8 cellular contexts compared by ENCODE assay signal in the genomic region with DNA sequence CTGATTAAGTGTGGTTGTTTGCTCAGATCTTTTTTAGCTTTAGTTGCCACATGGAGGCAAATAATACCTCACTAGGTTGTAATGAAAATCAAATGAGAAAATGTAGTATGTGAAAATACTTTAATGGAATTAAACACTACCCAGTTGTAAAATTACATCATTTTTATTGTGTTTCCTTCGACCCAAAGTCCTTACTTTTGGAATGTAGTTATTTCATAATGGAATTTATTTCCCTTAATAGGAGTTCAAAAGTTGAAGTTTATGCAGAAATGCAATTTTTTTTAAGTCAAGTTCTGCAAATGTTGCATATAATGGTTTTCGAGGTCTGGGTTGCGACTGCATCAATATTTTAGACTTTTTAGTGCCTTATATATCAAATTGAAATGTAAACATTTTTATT. TPM values are rescaled to one million over a fixed set of nuclear protein-coding genes. Genes with fewer than 3 reads are reported as not detected.
DNase-seq lines count a peak whose midpoint lies in the region; ATAC-seq, FAIRE-seq and TF ChIP-seq lines count a peak whose summit lies in the region.

No MANE protein-coding gene starts in this region.

- H3K27me3 ChIP-seq in right atrium auricular region, result no peaks in the 10 kb centered on the region
- H3K27me3 ChIP-seq in lower lobe of right lung (ENCODE audit: low read depth), result no peaks in the 10 kb centered on the region

- H3K36me3 ChIP-seq in right atrium auricular region (no peaks in the 10 kb centered on the region), lower lobe of right lung (peaks cover 6% of the 10 kb centered on the region)

- H3K27ac ChIP-seq in right atrium auricular region, result peak overlapping the region in 1 of 2 donors; percentile 93
- H3K27ac ChIP-seq in lower lobe of right lung, result no peak overlapping the region

- H3K9me3 ChIP-seq in right atrium auricular region (no peaks in the 10 kb centered on the region), lower lobe of right lung (no peaks in the 10 kb centered on the region)

- H3K4me3 ChIP-seq in right atrium auricular region (peak overlapping the region; percentile 88 to 92), astrocyte of the cerebellum (ENCODE audit: low read depth, low read length) (peak overlapping the region; percentile 69), lower lobe of right lung (peak overlapping the region; percentile 76)

- no peak for FAIRE-seq in GM12891 (lab: Jason Lieb, UNC)
- FAIRE-seq in GM12892 (lab: Jason Lieb, UNC), result no peak

- in situ Hi-C loops in astrocyte of the cerebellum (cut with HindIII; ENCODE audit: low sequenced_read_pairs), result no loop called here

- ATAC-seq in lower lobe of right lung, result no peak

- TF ChIP-seq CTCF in right atrium auricular region (IDR thresholded peaks at IDR 0.05) (no peak), astrocyte of the cerebellum (IDR thresholded peaks at IDR 0.05; ENCODE audit: low read depth, low read length, missing control alignments) (no peak), lower lobe of right lung (IDR thresholded peaks at IDR 0.05) (no peak)

- H3K4me1 ChIP-seq in right atrium auricular region (peaks cover 0 to 75% of the 10 kb centered on the region in 2 donors), lower lobe of right lung (peaks cover 61% of the 10 kb centered on the region)

- intact Hi-C loops in cardiac septum (cut with DNase I) (loop anchor here (5.0 kb wide), 1 partner anchor 110 kb away; the partner anchor contains the start of gene FCHO2), lower lobe of right lung (cut with DNase I) (no loop called here)

- TF ChIP-seq POLR2A in GM12891 (IDR thresholded peaks at IDR 0.05; ENCODE audit: low read depth, low read length) (no peak), GM12892 (IDR thresholded peaks at IDR 0.05; ENCODE audit: low read depth, low read length) (no peak)

- DNase-seq in right atrium auricular region (ENCODE audit: low spot score) (no peak), cardiac septum (ENCODE audit: low spot score) (no peak), astrocyte of the cerebellum (ENCODE audit: low read depth) (no peak), lower lobe of right lung (no peak), T-helper 9 cell (no peak), GM12891 (ENCODE audit: insufficient read length, low spot score) (no peak), OCI-M2 (lab: John Stamatoyannopoulos, UW; ENCODE audit: unreplicated experiment) (no peak), GM12892 (ENCODE audit: insufficient read length) (no peak)

TF ChIP-seq in GM12891, 5 proteins besides CTCF, POLR2A, EP300 and RAD21:
- TF ChIP-seq TAF1 (IDR thresholded peaks at IDR 0.05; ENCODE audit: low read depth, low read length), result no peak
- no peak for TF ChIP-seq PAX5 (IDR thresholded peaks at IDR 0.05; ENCODE audit: insufficient read depth, low read length, severe bottlenecking)
- TF ChIP-seq POU2F2 (IDR thresholded peaks at IDR 0.05; ENCODE audit: low read depth, low read length), result no peak
TF ChIP-seq in GM12891: peak in this region for 0.

RNA-seq across cellular contexts. Expression of gene TNPO1, which starts 31.0 kb away (rescaled TPM):
- total RNA-seq in right atrium auricular region, result 10 to 100 TPM; 62.4 to 82.2 TPM
- total RNA-seq in cardiac septum, result 68.8 TPM
- total RNA-seq in lower lobe of right lung, result 100 TPM
- polyA plus RNA-seq in GM12891 (2012; ENCODE audit: low read depth, missing spikeins), result 27.1 TPM
- 37.0 TPM for polyA plus RNA-seq in GM12892 (2012; ENCODE audit: missing spikeins)
